ENCODE assay signal across 19 cellular contexts in the genomic region with DNA sequence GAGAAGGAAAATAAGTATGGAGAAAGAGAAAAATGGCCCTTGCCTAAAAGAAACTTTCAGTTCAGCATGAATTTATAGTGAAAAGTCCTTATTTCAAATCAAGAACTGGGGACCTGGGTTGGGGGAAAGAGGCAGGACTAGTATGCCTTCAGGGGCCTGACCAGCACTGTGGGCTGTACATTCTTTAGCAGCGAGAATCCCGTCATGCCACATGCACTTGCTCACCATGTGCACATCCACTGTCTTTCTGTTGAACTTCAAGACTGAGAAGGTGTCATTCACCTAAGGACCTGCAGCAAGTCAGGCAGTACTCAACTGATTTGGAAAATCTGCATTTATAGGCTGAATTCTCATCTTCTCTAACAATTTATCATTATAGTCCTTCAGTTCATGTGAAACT.
"Had no signal": no experiment of that assay in that cellular context is flagged by ENCODE, and none has a peak within 500 bp of the region (broad histone marks: within the 10 kb centered on the region; RNA-seq: fewer than 3 reads in every experiment).

No MANE protein-coding gene starts in this region.

- H3K27me3 ChIP-seq: right atrium auricular region had no signal

- H3K27me3 Mint-ChIP-seq: activated naive CD8-positive, alpha-beta T cell; brain; naive thymus-derived CD4-positive, alpha-beta T cell had no signal

- H3K36me3 ChIP-seq: heart left ventricle, right atrium auricular region had no signal

- ATAC-seq: activated CD4-positive, CD25-positive, alpha-beta regulatory T cell treated with anti-CD3 and anti-CD28 coated beads, Interleukin-2, amount 50 U/mL, for 24 hours; activated T-cell treated with anti-CD3 and anti-CD28 coated beads, Interleukin-2, amount 50 U/mL, for 4 hours; mucosa of descending colon; naive thymus-derived CD4-positive, alpha-beta T cell had no signal

- H3K36me3 Mint-ChIP-seq: type B pancreatic cell had no signal

- H3K9me3 Mint-ChIP-seq: activated T-cell treated with anti-CD3 and anti-CD28 coated beads, Interleukin-2, amount 50 U/mL, for 4 hours; brain; dendritic cell treated with granulocyte-macrophage colony-stimulating factor and Interleukin-4, amounts not matched to agents 40 ng/mL and 50 ng/mL, for 4 days; immature natural killer cell; naive thymus-derived CD4-positive, alpha-beta T cell; type B pancreatic cell had no signal

- H3K9me3 ChIP-seq: heart left ventricle, mucosa of descending colon, right atrium auricular region had no signal

- DNase-seq: activated effector memory CD4-positive, alpha-beta T cell treated with anti-CD3 and anti-CD28 coated beads, Interleukin-2, amount 50 U/mL, for 16 hours; activated T-cell treated with anti-CD3 and anti-CD28 coated beads, Interleukin-2, amount 50 U/mL, for 4 hours; effector memory CD4-positive, alpha-beta T cell; foreskin melanocyte; heart left ventricle; immature natural killer cell; mucosa of descending colon; naive thymus-derived CD4-positive, alpha-beta T cell; stimulated activated CD4-positive, alpha-beta T cell treated with anti-CD3 and anti-CD28 coated beads, Interleukin-15, amount 100 ng/mL, for 24 hours; stimulated activated CD4-positive, alpha-beta T cell treated with anti-CD3 and anti-CD28 coated beads, Interleukin-4, amount 100 ng/mL, for 1 hour; stimulated activated naive CD4-positive, alpha-beta T cell; T-helper 9 cell had no signal

- H3K4me3 ChIP-seq: heart left ventricle, mucosa of descending colon, right atrium auricular region, skin epidermis had no signal

- H3K27ac Mint-ChIP-seq: dendritic cell treated with granulocyte-macrophage colony-stimulating factor and Interleukin-4, amounts not matched to agents 40 ng/mL and 50 ng/mL, for 4 days; immature natural killer cell; type B pancreatic cell had no signal

- H3K4me1 Mint-ChIP-seq: immature natural killer cell had no signal

- H3K4me3 Mint-ChIP-seq: activated naive CD8-positive, alpha-beta T cell; activated T-cell treated with anti-CD3 and anti-CD28 coated beads, Interleukin-2, amount 50 U/mL, for 4 hours; brain; dendritic cell treated with granulocyte-macrophage colony-stimulating factor and Interleukin-4, amounts not matched to agents 40 ng/mL and 50 ng/mL, for 4 days; immature natural killer cell; naive thymus-derived CD4-positive, alpha-beta T cell; type B pancreatic cell had no signal
